In the genomic region with DNA sequence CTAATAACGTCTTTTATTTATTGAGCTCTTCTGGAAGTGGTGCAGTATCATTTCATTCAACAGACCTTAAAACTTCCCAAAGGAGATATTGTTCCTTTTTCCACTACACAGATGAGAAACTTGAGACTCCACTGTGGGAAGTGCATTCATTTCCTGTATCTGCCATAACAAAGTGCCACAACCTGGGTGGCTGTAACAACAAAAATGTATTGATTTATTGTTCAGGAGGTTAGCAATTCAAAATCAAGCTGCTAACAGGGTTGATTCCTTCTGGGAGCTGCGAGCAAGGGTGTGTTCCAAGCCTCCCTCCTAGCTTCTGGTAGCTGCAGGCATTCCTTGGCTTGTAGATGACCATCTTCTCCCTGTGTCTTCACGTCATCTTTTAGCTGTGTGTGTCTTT, we compare ENCODE assay signal across 22 cellular contexts.
"Had no signal": no experiment of that assay in that cellular context is flagged by ENCODE, and none has a peak within 500 bp of the region (broad histone marks: within the 10 kb centered on the region; RNA-seq: fewer than 3 reads in every experiment).

No MANE protein-coding gene starts in this region.

- FAIRE-seq: HepG2, RCC 7860 had no signal

- DNase-seq: IMR-90, Karpas-422, KG1, MG63, NCI-H1092, NCI-H1105 treated with DMSO at 0.1 percent for 48 hours, NCI-H1436, NCI-H187, NCI-H2029, NCI-H2081 treated with DMSO at 0.1 percent for 48 hours, NCI-H2171, NCI-H226, NCI-H446, NCI-H510A, NCI-H524 treated with DMSO at 0.1 percent for 48 hours, NCI-H69, NCI-H774, RPMI8226, SHP77 had no signal

- H3K36me3 ChIP-seq: MG63 had no signal

- H3K4me3 ChIP-seq: MG63 had no signal

- ATAC-seq: HepG2, SK-N-SH treated with all-trans-retinoic acid at 6 μM for 48 hours had no signal

- H3K9me3 ChIP-seq: MG63 had no signal
